Comparison of ENCODE assay signal across 17 cellular contexts in genomic region chr11:74069146-74070046, GRCh38.
DNase-seq lines count a peak whose midpoint lies in the region; ATAC-seq and TF ChIP-seq lines count a peak whose summit lies in the region.
"Had no signal": no experiment of that assay in that cellular context is flagged by ENCODE, and none has a peak within 500 bp of the region (broad histone marks: within the 10 kb centered on the region; RNA-seq: fewer than 3 reads in every experiment).

No MANE protein-coding gene starts in this region.

- in situ Hi-C loops in ACHN (cut with HindIII; ENCODE audit: low pct_ligation_motif_present, low pct_unique_long_range_greater_than_20kb, low sequenced_read_pairs) = no loop called here

- intact Hi-C loops in left ventricle myocardium superior (cut with micrococcal nuclease) = no loop called here

- H3K9me3 ChIP-seq in suprapubic skin = no peaks in the 10 kb centered on the region
- H3K9me3 ChIP-seq: right lobe of liver had no signal

- H3K4me3 ChIP-seq in fibroblast of mammary gland (ENCODE audit: control insufficient read depth, low read depth, low read length) (no peak overlapping the region), suprapubic skin (no peak overlapping the region)
- H3K4me3 ChIP-seq: right lobe of liver had no signal

- TF ChIP-seq EP300 in suprapubic skin (IDR thresholded peaks at IDR 0.05) = no peak

- TF ChIP-seq CTCF in fibroblast of mammary gland (conservative IDR thresholded peaks at IDR 0.05; ENCODE audit: control insufficient read depth, insufficient read depth, low read depth, low read length) = no peak
- no peak for TF ChIP-seq CTCF in suprapubic skin (IDR thresholded peaks at IDR 0.05)

- H3K27me3 ChIP-seq in suprapubic skin = no peaks in the 10 kb centered on the region
- H3K27me3 ChIP-seq: right lobe of liver had no signal

- DNase-seq in GM04503 (ENCODE audit: low read depth) (peak; percentile 18), NCI-H510A treated with DMSO at 0.1 percent for 48 hours (lab: John Stamatoyannopoulos, UW) (peak; percentile 27), fibroblast of mammary gland (ENCODE audit: low read depth) (peak; percentile 31), suprapubic skin (ENCODE audit: low spot score in 2 of 2) (no peak), left ventricle myocardium superior (no peak), T-helper 2 cell (no peak), ACHN (no peak), superior temporal gyrus (ENCODE audit: extremely low spot score) (no peak)
- DNase-seq: activated naive CD8-positive, alpha-beta T cell treated with anti-CD3 and anti-CD28 coated beads, Interleukin-2, amount 10 ng/mL, durations not matched to agents 7 days and 5 days; CD8-positive, alpha-beta memory T cell; cortex of kidney; foreskin melanocyte; islet precursor cell; MV-4-11; NCI-H524 treated with DMSO at 0.1 percent for 48 hours; right lobe of liver had no signal

- H3K4me1 ChIP-seq in suprapubic skin = peaks cover 30% of the 10 kb centered on the region
- H3K4me1 ChIP-seq: right lobe of liver had no signal

- ATAC-seq in left ventricle myocardium superior = no peak
- ATAC-seq: right lobe of liver, Right ventricle myocardium inferior had no signal

- H3K27ac ChIP-seq in suprapubic skin = peak overlapping the region; percentile 58
- H3K27ac ChIP-seq: right lobe of liver had no signal

- 50% methylated on average over 6 of the region's 6 CpGs for WGBS in suprapubic skin

- no peak for TF ChIP-seq POLR2A in suprapubic skin (IDR thresholded peaks at IDR 0.05)

- peaks cover 21% of the 10 kb centered on the region for H3K36me3 ChIP-seq in suprapubic skin

Comparison
In these comparisons a context has a peak if more than half of its experiments do, and no peak if none do; other contexts are left out.
1. DNase-seq: peak in GM04503 (single experiment), NCI-H510A treated with DMSO at 0.1 percent for 48 hours (single experiment) and fibroblast of mammary gland (single experiment); none in suprapubic skin (0 of 2), left ventricle myocardium superior (single experiment), T-helper 2 cell (0 of 5), ACHN (single experiment) and superior temporal gyrus (single experiment).